Comparison of ENCODE assay signal across 22 cellular contexts in the genomic region with DNA sequence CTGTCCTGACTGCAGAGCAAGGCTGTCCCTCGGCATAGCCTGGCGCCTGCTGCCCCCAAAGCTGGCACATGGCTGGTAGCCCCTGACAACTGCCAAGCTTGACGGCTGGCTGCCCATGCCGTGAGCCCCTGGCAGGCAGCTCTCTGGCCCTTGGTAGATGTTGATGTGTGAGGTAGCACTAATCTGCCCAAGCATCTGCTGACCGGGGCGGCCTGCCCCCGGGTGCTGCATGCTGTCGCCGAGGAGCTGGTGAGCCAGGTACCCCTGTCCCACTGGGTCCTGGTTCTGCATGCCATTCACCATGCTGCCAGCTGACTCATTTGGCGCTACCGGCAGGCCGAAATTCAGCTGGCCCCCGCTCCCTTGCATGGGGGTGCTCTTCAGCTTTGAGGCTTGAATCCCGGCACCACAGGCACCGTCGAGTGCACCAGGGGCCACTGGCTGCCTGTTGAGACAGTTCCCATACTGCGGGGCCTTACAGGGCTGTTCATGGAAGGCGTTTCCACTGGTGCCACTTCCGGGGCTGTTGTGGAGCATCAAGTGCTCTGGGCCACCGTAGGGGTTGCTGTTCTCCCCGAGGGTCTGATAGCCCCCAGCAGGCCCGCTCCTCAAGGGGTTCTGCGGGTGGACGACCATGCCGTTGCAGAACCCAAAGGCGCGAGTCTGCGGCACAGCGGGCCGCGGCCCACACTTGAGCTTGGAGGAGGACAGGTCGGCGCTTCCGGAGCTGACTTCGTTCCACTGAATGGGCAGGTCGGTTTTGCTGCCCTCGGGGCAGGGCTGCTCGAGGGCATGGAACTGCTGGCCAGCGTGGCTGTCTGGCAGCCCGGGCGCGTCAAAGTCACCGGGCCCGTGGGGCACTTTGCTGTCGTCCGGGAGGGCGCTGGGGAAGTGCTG.
A peak's percentile ranks its signal among the peaks of the same experiment; 100 is the strongest.
DNase-seq lines count a peak whose midpoint lies in the region; ATAC-seq, FAIRE-seq and TF ChIP-seq lines count a peak whose summit lies in the region.
"Had no signal": no experiment of that assay in that cellular context is flagged by ENCODE, and none has a peak within 500 bp of the region (broad histone marks: within the 10 kb centered on the region; RNA-seq: fewer than 3 reads in every experiment).

No MANE protein-coding gene starts in this region.

- H3K79me1 ChIP-seq in neuronal stem cell (ENCODE audit: low read depth, low read length): peaks cover 5% of the 10 kb centered on the region

- ATAC-seq in GM18511 (IDR thresholded peaks at IDR 0.05; ENCODE audit: unreplicated experiment): no peak
- ATAC-seq: CD8-positive, alpha-beta T cell; GM12878; GM23338; HCT116 had no signal

- no peak overlapping the region for H3K4me2 ChIP-seq in neuronal stem cell (ENCODE audit: insufficient read depth, low read length, poor library complexity, severe bottlenecking)
- H3K4me2 ChIP-seq: BLaER1, GM23338 had no signal

- H3K9me3 ChIP-seq in neuronal stem cell (replicated peaks in 1 of 2; ENCODE audit: control insufficient read depth in 2 of 2, insufficient read depth in 1 of 2, low read depth in 1 of 2, low read length in 2 of 2): no peaks in the 10 kb centered on the region
- H3K9me3 ChIP-seq: Caco-2 had no signal

- TF ChIP-seq CTCF in GM13977 (IDR thresholded peaks at IDR 0.05; ENCODE audit: extremely low read depth, insufficient read depth, missing control alignments): no peak

- H3K14ac ChIP-seq in neuronal stem cell (ENCODE audit: low read length): no peak overlapping the region

- intact Hi-C loops in posterior vena cava (cut with DNase I): no loop called here

- H2BK120ac ChIP-seq in neuronal stem cell (ENCODE audit: low read depth, low read length): no peak overlapping the region

- H4K91ac ChIP-seq in neuronal stem cell (ENCODE audit: low read depth, low read length, poor library complexity): no peak overlapping the region

- peaks cover 49 to 100% of the 10 kb centered on the region in 2 donors for H3K36me3 ChIP-seq in neuronal stem cell (replicated peaks in 1 of 2; ENCODE audit: control insufficient read depth in 2 of 2, insufficient read depth in 2 of 2, low read length in 2 of 2)

- H3K27ac ChIP-seq in neuronal stem cell (replicated peaks; ENCODE audit: low read length): no peak overlapping the region
- H3K27ac ChIP-seq: BLaER1, C4-2B had no signal

- H2BK15ac ChIP-seq in neuronal stem cell (ENCODE audit: low read length): no peak overlapping the region

- DNase-seq in cerebellum (ENCODE audit: low spot score) (peak; percentile 8), neuronal stem cell (ENCODE audit: low spot score) (no peak), posterior vena cava (ENCODE audit: low spot score) (peak; percentile 80), urothelium cell line (ENCODE audit: low spot score) (no peak), DMS53 (lab: John Stamatoyannopoulos, UW) (no peak), GM13977 (ENCODE audit: low spot score) (no peak)
- DNase-seq in stimulated activated CD4-positive, alpha-beta T cell treated with anti-CD3 and anti-CD28 coated beads, Interleukin-15, amount 100 ng/mL, for 24 hours: no peak
- DNase-seq: Caco-2; CD4-positive, CD25-positive, alpha-beta regulatory T cell; CD8-positive, alpha-beta T cell; DMS153; DMS79; EL; GDM1; H9 had no signal

- no peaks in the 10 kb centered on the region for H3K4me1 ChIP-seq in neuronal stem cell (ENCODE audit: control insufficient read depth in 2 of 2, insufficient read depth in 1 of 2, low read depth in 1 of 2, low read length in 2 of 2)
- H3K4me1 ChIP-seq: BLaER1, Caco-2 had no signal

- H3K27me3 ChIP-seq in neuronal stem cell (ENCODE audit: control insufficient read depth in 3 of 3, insufficient read depth in 3 of 3, low read depth in 1 of 3, low read length in 3 of 3): no peaks in the 10 kb centered on the region
- H3K27me3 ChIP-seq: BLaER1 had no signal

- no CpG with 5 or more reads among the region's 47 CpGs for WGBS in neuronal stem cell (ENCODE audit: extremely low coverage in 2 of 2, insufficient read length in 2 of 2, insufficient replicate concordance in 1 of 2), 2 donors

- no peak overlapping the region for H2AK5ac ChIP-seq in neuronal stem cell (ENCODE audit: low read depth, low read length)

- in situ Hi-C loops in GM13977 (cut with MboI; ENCODE audit: low pct_unique_long_range_greater_than_20kb, low sequenced_read_pairs, unreplicated experiment): no loop called here

- no peak overlapping the region for H3K4ac ChIP-seq in neuronal stem cell (ENCODE audit: low read length)

- H3K9ac ChIP-seq in neuronal stem cell (ENCODE audit: low read depth, low read length, poor library complexity): no peak overlapping the region
- H3K9ac ChIP-seq: BLaER1 had no signal

- no peak overlapping the region for H2BK12ac ChIP-seq in neuronal stem cell (ENCODE audit: low read length)

- peak; percentile 44 for FAIRE-seq in urothelium cell line (lab: Jason Lieb, UNC)
- FAIRE-seq: GM12878, GM18507 had no signal

- peak overlapping the region; percentile 28 for H3K23ac ChIP-seq in neuronal stem cell (ENCODE audit: low read depth, low read length, poor library complexity)

- H2AFZ ChIP-seq in neuronal stem cell (ENCODE audit: low read length): no peak overlapping the region
- H2AFZ ChIP-seq: GM23338 had no signal

- H3K4me3 ChIP-seq in neuronal stem cell (ENCODE audit: low read length in 2 of 2): no peak overlapping the region
- H3K4me3 ChIP-seq: BLaER1, GM12878, GM23338 had no signal

- H4K8ac ChIP-seq in neuronal stem cell (ENCODE audit: low read depth, low read length): no peak overlapping the region

- H3K18ac ChIP-seq in neuronal stem cell (ENCODE audit: low read length): no peak overlapping the region

- H2BK5ac ChIP-seq in neuronal stem cell (ENCODE audit: low read length): peak overlapping the region; percentile 1

Comparison
In these comparisons a context has a peak if more than half of its experiments do, and no peak if none do; other contexts are left out.
1. DNase-seq: peak in cerebellum (single experiment) and posterior vena cava (single experiment); none in neuronal stem cell (single experiment), urothelium cell line (single experiment), DMS53 (single experiment), stimulated activated CD4-positive, alpha-beta T cell treated with anti-CD3 and anti-CD28 coated beads, Interleukin-15, amount 100 ng/mL, for 24 hours (single experiment) and GM13977 (single experiment).